Comparison of ENCODE assay signal across 12 cellular contexts in the genomic region with DNA sequence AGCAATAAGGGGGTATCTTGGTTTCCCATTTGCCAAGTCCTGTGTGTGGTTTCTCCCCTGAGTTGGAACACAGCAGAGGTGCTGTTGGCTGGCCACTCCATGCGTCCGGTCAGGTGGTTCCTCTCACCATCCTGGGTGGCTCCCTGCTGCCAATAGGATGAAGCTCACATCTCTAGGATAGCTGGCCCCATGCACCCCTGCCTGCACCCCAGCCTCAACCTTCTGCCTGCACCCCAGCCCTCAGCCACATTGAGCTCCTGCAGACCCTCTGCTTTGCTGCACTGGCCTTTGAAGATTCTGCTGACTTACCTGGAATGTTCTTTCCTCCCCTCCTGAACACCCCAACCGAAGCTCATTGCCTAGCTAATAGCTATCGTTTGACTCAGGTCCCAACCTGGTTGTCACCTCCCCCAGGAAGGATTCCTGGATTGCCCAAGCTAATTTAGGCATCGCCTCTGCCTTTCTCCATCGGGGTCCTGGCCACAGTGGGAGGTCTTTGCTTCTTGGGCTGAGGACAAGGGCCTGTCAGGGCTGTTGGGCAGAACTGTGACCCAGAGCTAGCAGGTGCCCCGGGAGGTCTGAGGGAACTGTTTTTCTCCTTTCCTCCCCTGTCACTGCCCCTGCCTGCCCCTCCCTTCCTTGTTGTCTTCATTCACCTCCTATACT. TPM values are rescaled to one million over a fixed set of nuclear protein-coding genes. Genes with fewer than 3 reads are reported as not detected.
DNase-seq lines count a peak whose midpoint lies in the region; ATAC-seq, FAIRE-seq and TF ChIP-seq lines count a peak whose summit lies in the region.
"Had no signal": no experiment of that assay in that cellular context is flagged by ENCODE, and none has a peak within 500 bp of the region (broad histone marks: within the 10 kb centered on the region; RNA-seq: fewer than 3 reads in every experiment).

No MANE protein-coding gene starts in this region.

- no peaks in the 10 kb centered on the region for H4K20me1 ChIP-seq in HepG2 (ENCODE audit: insufficient read depth, low read length)

- H3K9ac ChIP-seq in HepG2 (ENCODE audit: insufficient read depth, low read depth, low read length): peak overlapping the region; percentile 64; the same call in 1 of the 2 replicates

- H3K36me3 ChIP-seq in HepG2 (replicated peaks in 1 of 2; ENCODE audit: control insufficient read depth in 1 of 2, insufficient read depth in 2 of 2, low read length in 2 of 2): no peaks in the 10 kb centered on the region

- no TSS peak for BruUV-seq in HepG2 (replicated peaks; lab: Mats Ljungman, UMichigan)

- peak overlapping the region; percentile 99 for H3K4me2 ChIP-seq in HepG2 (ENCODE audit: low read depth, low read length)

- FAIRE-seq in HepG2 (lab: Jason Lieb, UNC): no peak
- FAIRE-seq: TTC549, urothelium cell line had no signal

- H3K27ac ChIP-seq in angular gyrus (ENCODE audit: low read depth, low read length) (peak overlapping the region; percentile 99), HepG2 (ENCODE audit: extremely low read length, insufficient read depth, low read length) (peak overlapping the region; percentile 92), temporal lobe (ENCODE audit: low read depth, low read length) (peak overlapping the region; percentile 98)

- H3K4me3 ChIP-seq in HepG2 (replicated peaks in 1 of 3; ENCODE audit: insufficient read depth in 1 of 3, low read depth in 2 of 3, low read length in 3 of 3): peak overlapping the region in 2 of 3 experiments; percentile 49 to 88; a peak in 5 of 6 replicates

- in situ Hi-C loops in HepG2 (cut with HindIII; ENCODE audit: extremely low pct_ligation_motif_present, low pct_unique_long_range_greater_than_20kb): no loop called here

- H2AFZ ChIP-seq in HepG2 (ENCODE audit: low read length): no peak overlapping the region

- TF ChIP-seq RAD21 in HepG2 (CRISPR knock-in tag; IDR thresholded peaks at IDR 0.05): no peak

- TF ChIP-seq POLR2A in HepG2 (IDR thresholded peaks at IDR 0.05; ENCODE audit: insufficient read depth in 1 of 2, low read depth in 2 of 2, low read length in 2 of 2): no peak

- intact Hi-C loops in HepG2 (cut with micrococcal nuclease; ENCODE audit: unreplicated experiment): loop anchor here (5.0 kb wide), 1 partner anchor 83 kb away; no protein-coding TSS in a partner anchor

- POLR2A ChIA-PET in HepG2 (lab: Yijun Ruan, JAX): interaction anchor here (0.6 to 1.8 kb wide), 8 partner anchors 18 to 631 kb away, joined by 3 to 13 read pairs (median 4); partner anchors contain the start of genes GRPEL1 and TBC1D14

- peak; percentile 23 for DNase-seq in activated CD4-positive, CD25-positive, alpha-beta regulatory T cell treated with anti-CD3 and anti-CD28 coated beads, Interleukin-2, amount 50 U/mL, for 72 hours
- no peak for DNase-seq in HepG2 (ENCODE audit: low spot score)
- no peak for DNase-seq in NCI-H2029 treated with DMSO at 0.1 percent for 48 hours (lab: John Stamatoyannopoulos, UW)
- DNase-seq in pons (ENCODE audit: low spot score): no peak
- DNase-seq: activated naive CD4-positive, alpha-beta T cell treated with Interleukin-2 at 50 U/mL for 16 hours; stimulated activated CD4-positive, alpha-beta T cell treated with anti-CD3 and anti-CD28 coated beads, Interleukin-2, amount 100 ng/mL, for 24 hours had no signal

- WGBS in HepG2 (ENCODE audit: low lambda C conversion rate): 35% methylated on average over 7 of the region's 7 CpGs

- H3K9me3 ChIP-seq in HepG2 (ENCODE audit: low read length): no peaks in the 10 kb centered on the region

- CTCF ChIA-PET in HepG2 (lab: Yijun Ruan, JAX; ENCODE audit: low intra/inter-chr PET ratio, low total read pairs): no interaction called here

- TF ChIP-seq EP300 in HepG2 (IDR thresholded peaks at IDR 0.05; ENCODE audit: low read depth in 2 of 2, low read length in 2 of 2) (no peak), HepG2 (CRISPR knock-in tag; IDR thresholded peaks at IDR 0.05; ENCODE audit: borderline replicate concordance) (no peak)

- H3K4me1 ChIP-seq in HepG2 (ENCODE audit: insufficient read depth, low read length): peaks cover 51% of the 10 kb centered on the region

- TF ChIP-seq CTCF in HepG2 (CRISPR knock-in tag; IDR thresholded peaks at IDR 0.05): no peak

- H3K79me2 ChIP-seq in HepG2 (ENCODE audit: insufficient read depth, low read length): no peaks in the 10 kb centered on the region

- no peak for ATAC-seq in activated CD4-positive, CD25-positive, alpha-beta regulatory T cell treated with anti-CD3 and anti-CD28 coated beads, Interleukin-2, amount 50 U/mL, for 24 hours
- peak; percentile 7; the same call in 2 of the 3 replicates for ATAC-seq in HepG2
- no peak for ATAC-seq in GM21423 (IDR thresholded peaks at IDR 0.05; ENCODE audit: unreplicated experiment)

- peaks cover 2 to 15% of the 10 kb centered on the region in 2 experiments; a peak in 3 of 5 replicates for H3K27me3 ChIP-seq in HepG2 (ENCODE audit: control insufficient read depth in 1 of 2, insufficient read depth in 2 of 2, low read length in 2 of 2)

TF ChIP-seq in HepG2, 621 proteins besides CTCF, POLR2A, EP300 and RAD21:
- no peak for TF ChIP-seq ZBTB3 (CRISPR knock-in tag; IDR thresholded peaks at IDR 0.05; ENCODE audit: borderline replicate concordance, low read depth)
- TF ChIP-seq, protein P1, sequence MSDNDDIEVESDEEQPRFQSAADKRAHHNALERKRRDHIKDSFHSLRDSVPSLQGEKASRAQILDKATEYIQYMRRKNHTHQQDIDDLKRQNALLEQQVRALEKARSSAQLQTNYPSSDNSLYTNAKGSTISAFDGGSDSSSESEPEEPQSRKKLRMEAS (IDR thresholded peaks at IDR 0.05): peak; percentile 16; the same call in 1 of the 2 replicates

RNA-seq across cellular contexts. Expression of gene GRPEL1, which starts 36.6 kb away (rescaled TPM):
- total RNA-seq in HepG2 (2016; rRNA removed; fragmentation: Illumina TruSeq; extraction: Trizol) (141 and 213 TPM in 2 replicates), temporal lobe (12.3 TPM)
- 24.3 and 28.6 TPM in 2 replicates for total RNA-seq in HepG2 (2016; cell fraction: cytosol; rRNA removed; fragmentation: Illumina TruSeq; extraction: Trizol; ENCODE audit: low read depth)
- 139 and 219 TPM in 2 replicates for total RNA-seq in HepG2 (2016; cell fraction: insoluble cytoplasmic fraction; rRNA removed; fragmentation: Illumina TruSeq; extraction: Trizol)
- 37.5 and 43.6 TPM in 2 replicates for total RNA-seq in HepG2 (2016; cell fraction: membrane; rRNA removed; fragmentation: Illumina TruSeq; extraction: Trizol)
- 48.8 and 49.5 TPM in 2 replicates for total RNA-seq in HepG2 (2016; cell fraction: nucleus; rRNA removed; fragmentation: Illumina TruSeq; extraction: Trizol)
- polyA plus RNA-seq in HepG2 (2011; rRNA removed): 27.2 and 32.3 TPM in 2 replicates
- 30.3 and 39.4 TPM in 2 replicates for polyA plus RNA-seq in HepG2 (2011; cell fraction: cytosol; rRNA removed)
- 12.6 and 17.4 TPM in 2 replicates for polyA plus RNA-seq in HepG2 (2011; cell fraction: nucleus; rRNA removed)
- 52.6 and 70.0 TPM in 2 replicates for polyA plus RNA-seq in HepG2 (2012)
- 28.9 and 31.1 TPM in 2 replicates for polyA plus RNA-seq in HepG2 (2016; cell fraction: cytosol; fragmentation: Illumina TruSeq; extraction: Trizol; ENCODE audit: low read depth)
- 220 and 231 TPM in 2 replicates for polyA plus RNA-seq in HepG2 (2016; cell fraction: insoluble cytoplasmic fraction; fragmentation: Illumina TruSeq; extraction: Trizol; ENCODE audit: low read depth)
- polyA plus RNA-seq in HepG2 (2016; cell fraction: membrane; fragmentation: Illumina TruSeq; extraction: Trizol; ENCODE audit: low read depth): 28.9 and 29.2 TPM in 2 replicates
- polyA plus RNA-seq in HepG2 (2016; cell fraction: nucleus; fragmentation: Illumina TruSeq; extraction: Trizol; ENCODE audit: insufficient read depth, low read depth): 73.7 and 88.9 TPM in 2 replicates
- 23.2 and 27.5 TPM in 2 replicates for polyA minus RNA-seq in HepG2 (2011; rRNA and poly(A)+ RNA removed; ENCODE audit: low replicate concordance)
- 19.1 and 25.1 TPM in 2 replicates for polyA minus RNA-seq in HepG2 (2011; cell fraction: cytosol; rRNA and poly(A)+ RNA removed)
- 36.8 and 50.7 TPM in 2 replicates for polyA minus RNA-seq in HepG2 (2011; cell fraction: nucleus; rRNA and poly(A)+ RNA removed)
